8 cellular contexts compared by ENCODE assay signal in genomic region chr17:68972119-68972704, GRCh38. TPM values are rescaled to one million over a fixed set of nuclear protein-coding genes. Genes with fewer than 3 reads are reported as not detected.
DNase-seq lines count a peak whose midpoint lies in the region; ATAC-seq, FAIRE-seq and TF ChIP-seq lines count a peak whose summit lies in the region.

No MANE protein-coding gene starts in this region.

- FAIRE-seq in TTC549 (lab: Jason Lieb, UNC): peak; percentile 13

- H3K9me3 ChIP-seq in heart right ventricle: no peaks in the 10 kb centered on the region
- no peaks in the 10 kb centered on the region for H3K9me3 ChIP-seq in naive thymus-derived CD4-positive, alpha-beta T cell (ENCODE audit: control insufficient read depth in 2 of 3, low read length in 3 of 3)

- peak; percentile 25 for TF ChIP-seq CTCF in natural killer cell (IDR thresholded peaks at IDR 0.05)
- peak; percentile 21 to 70 (median 61) for TF ChIP-seq CTCF in heart right ventricle (IDR thresholded peaks at IDR 0.05)

- peaks cover 0 to 29% (median 0%) of the 10 kb centered on the region in 9 donors for H3K36me3 ChIP-seq in heart right ventricle
- no peaks in the 10 kb centered on the region for H3K36me3 ChIP-seq in naive thymus-derived CD4-positive, alpha-beta T cell (ENCODE audit: control insufficient read depth in 2 of 3, insufficient read depth in 3 of 3, low read length in 3 of 3)

- POLR2A ChIA-PET in naive thymus-derived CD4-positive, alpha-beta T cell (lab: Charles Lee): no interaction called here

- H3K27ac Mint-ChIP-seq in natural killer cell: no peak overlapping the region
- no peak overlapping the region for H3K27ac Mint-ChIP-seq in natural killer cell treated with Interleukin-12 subunit alpha and Interleukin-12 subunit beta and Interleukin-15 and Interleukin-18, amount 100 ng/mL, for 72 hours
- H3K27ac Mint-ChIP-seq in naive thymus-derived CD4-positive, alpha-beta T cell: no peak overlapping the region

- 44 to 55% methylated on average over 4 of the region's 4 CpGs for WGBS in heart right ventricle, 2 donors

- CTCF ChIA-PET in naive thymus-derived CD4-positive, alpha-beta T cell (lab: Charles Lee): interaction anchor here (0.6 kb wide), 1 partner anchor 174 kb away, joined by 3 read pairs; no protein-coding TSS in a partner anchor

- H3K36me3 Mint-ChIP-seq in natural killer cell: no peaks in the 10 kb centered on the region
- H3K36me3 Mint-ChIP-seq in natural killer cell treated with Interleukin-12 subunit alpha and Interleukin-12 subunit beta and Interleukin-15 and Interleukin-18, amount 100 ng/mL, for 72 hours: no peaks in the 10 kb centered on the region
- H3K36me3 Mint-ChIP-seq in naive thymus-derived CD4-positive, alpha-beta T cell: peaks cover 0 to 3% (median 0%) of the 10 kb centered on the region in 5 donors

- DNase-seq in natural killer cell (no peak), heart right ventricle (no peak), superior temporal gyrus (ENCODE audit: extremely low spot score) (peak; percentile 88), NCI-H1417 treated with DMSO at 0.1 percent for 48 hours (lab: John Stamatoyannopoulos, UW) (no peak)
- no peak for DNase-seq in natural killer cell treated with Interleukin-12 subunit alpha and Interleukin-12 subunit beta and Interleukin-15 and Interleukin-18, amount 100 ng/mL, for 72 hours (ENCODE audit: low spot score)
- no peak for DNase-seq in naive thymus-derived CD4-positive, alpha-beta T cell

- H3K27me3 Mint-ChIP-seq in natural killer cell (ENCODE audit: low read depth in 2 of 2): peaks cover 5 to 9% of the 10 kb centered on the region in 2 donors
- peaks cover 10 to 14% of the 10 kb centered on the region in 2 donors for H3K27me3 Mint-ChIP-seq in natural killer cell treated with Interleukin-12 subunit alpha and Interleukin-12 subunit beta and Interleukin-15 and Interleukin-18, amount 100 ng/mL, for 72 hours
- H3K27me3 Mint-ChIP-seq in naive thymus-derived CD4-positive, alpha-beta T cell: peaks cover 0 to 21% (median 13%) of the 10 kb centered on the region in 5 donors

- H3K27ac ChIP-seq in heart right ventricle: peak overlapping the region in 3 of 10 donors; percentile 18 to 38 (median 24)
- no peak overlapping the region for H3K27ac ChIP-seq in naive thymus-derived CD4-positive, alpha-beta T cell (ENCODE audit: low read depth, low read length)

- H3K9me3 Mint-ChIP-seq in natural killer cell: peaks cover 2 to 3% of the 10 kb centered on the region in 2 donors
- peaks cover 3% of the 10 kb centered on the region for H3K9me3 Mint-ChIP-seq in natural killer cell treated with Interleukin-12 subunit alpha and Interleukin-12 subunit beta and Interleukin-15 and Interleukin-18, amount 100 ng/mL, for 72 hours
- peaks cover 0 to 6% (median 2%) of the 10 kb centered on the region in 11 donors for H3K9me3 Mint-ChIP-seq in naive thymus-derived CD4-positive, alpha-beta T cell

- H3K4me3 Mint-ChIP-seq in natural killer cell: no peak overlapping the region
- H3K4me3 Mint-ChIP-seq in natural killer cell treated with Interleukin-12 subunit alpha and Interleukin-12 subunit beta and Interleukin-15 and Interleukin-18, amount 100 ng/mL, for 72 hours: no peak overlapping the region
- H3K4me3 Mint-ChIP-seq in naive thymus-derived CD4-positive, alpha-beta T cell: no peak overlapping the region

- H3K4me1 ChIP-seq in heart right ventricle: peaks cover 0 to 6% (median 0%) of the 10 kb centered on the region in 9 donors
- no peaks in the 10 kb centered on the region for H3K4me1 ChIP-seq in naive thymus-derived CD4-positive, alpha-beta T cell (ENCODE audit: control insufficient read depth in 2 of 2, insufficient read depth in 2 of 2, low read length in 2 of 2)

- peaks cover 0 to 4% (median 0%) of the 10 kb centered on the region in 7 donors for H3K27me3 ChIP-seq in heart right ventricle
- peaks cover 0 to 3% of the 10 kb centered on the region in 2 donors for H3K27me3 ChIP-seq in naive thymus-derived CD4-positive, alpha-beta T cell (ENCODE audit: control insufficient read depth in 2 of 2, insufficient read depth in 2 of 2, low read length in 2 of 2)

- H3K4me1 Mint-ChIP-seq in natural killer cell: no peaks in the 10 kb centered on the region
- H3K4me1 Mint-ChIP-seq in natural killer cell treated with Interleukin-12 subunit alpha and Interleukin-12 subunit beta and Interleukin-15 and Interleukin-18, amount 100 ng/mL, for 72 hours (ENCODE audit: low read depth in 2 of 2): no peaks in the 10 kb centered on the region
- H3K4me1 Mint-ChIP-seq in naive thymus-derived CD4-positive, alpha-beta T cell: peaks cover 0 to 2% (median 0%) of the 10 kb centered on the region in 7 donors

- ATAC-seq in natural killer cell (no peak), heart right ventricle (peak in 5 of 8 donors; percentile 49 to 66 (median 56)), HG03280 (IDR thresholded peaks at IDR 0.05; ENCODE audit: unreplicated experiment) (no peak)
- ATAC-seq in natural killer cell treated with Interleukin-12 subunit alpha and Interleukin-12 subunit beta and Interleukin-15 and Interleukin-18, amount 100 ng/mL, for 72 hours: no peak
- no peak for ATAC-seq in naive thymus-derived CD4-positive, alpha-beta T cell

- intact Hi-C loops in natural killer cell (cut with micrococcal nuclease) (no loop called here), heart right ventricle (cut with DNase I) (loop anchor here in 9 of 10 donors (2.0 to 10.0 kb wide), 5 partner anchors 180 to 263 kb away; no protein-coding TSS in a partner anchor)
- intact Hi-C loops in naive thymus-derived CD4-positive, alpha-beta T cell (cut with micrococcal nuclease): loop anchor here in 1 of 2 donors (5.0 kb wide), 1 partner anchor 195 kb away; no protein-coding TSS in a partner anchor

- H3K4me3 ChIP-seq in heart right ventricle: no peak overlapping the region
- H3K4me3 ChIP-seq in naive thymus-derived CD4-positive, alpha-beta T cell (ENCODE audit: low read length): no peak overlapping the region

RNA-seq across cellular contexts. Expression of gene ABCA8, which starts 17.0 kb away (rescaled TPM):
- total RNA-seq in natural killer cell: not detected
- total RNA-seq in natural killer cell treated with Interleukin-12 subunit alpha and Interleukin-12 subunit beta and Interleukin-15 and Interleukin-18, amount 100 ng/mL, for 72 hours: not detected
- total RNA-seq in heart right ventricle: 10 to 100 TPM; 21.5 to 93.0 (median 35.7) TPM
- polyA plus RNA-seq in heart right ventricle: 10 to 100 TPM; 10.1 to 46.6 TPM
- total RNA-seq in naive thymus-derived CD4-positive, alpha-beta T cell: not detected
- not detected for polyA plus RNA-seq in naive thymus-derived CD4-positive, alpha-beta T cell

Comparison
In these comparisons a context has a peak if more than half of its experiments do, and no peak if none do; other contexts are left out.
1. ATAC-seq: peak in heart right ventricle (5 of 8); none in natural killer cell (0 of 3), natural killer cell treated with Interleukin-12 subunit alpha and Interleukin-12 subunit beta and Interleukin-15 and Interleukin-18, amount 100 ng/mL, for 72 hours (0 of 2), naive thymus-derived CD4-positive, alpha-beta T cell (single experiment) and HG03280 (single experiment).
2. RNA of gene ABCA8, which starts 17.0 kb away (total RNA-seq): 21.5 to 93.0 TPM in heart right ventricle; not detected in natural killer cell, not detected in natural killer cell treated with Interleukin-12 subunit alpha and Interleukin-12 subunit beta and Interleukin-15 and Interleukin-18, amount 100 ng/mL, for 72 hours and not detected in naive thymus-derived CD4-positive, alpha-beta T cell; every median in the first group is over 10 times any median in the second.